ENCODE assay signal across 10 cellular contexts in genomic region chr1:211158866-211159265, GRCh38. TPM values are rescaled to one million over a fixed set of nuclear protein-coding genes. Genes with fewer than 3 reads are reported as not detected.
"Had no signal": no experiment of that assay in that cellular context is flagged by ENCODE, and none has a peak within 500 bp of the region (broad histone marks: within the 10 kb centered on the region; RNA-seq: fewer than 3 reads in every experiment).

No MANE protein-coding gene starts in this region.

- H3K9ac ChIP-seq: KMS-11 had no signal

- H3K4me1 Mint-ChIP-seq: IgD-negative memory B cell had no signal

- ATAC-seq: HepG2, K562 had no signal

- H3K4me3 ChIP-seq: K562 had no signal

- H3K27ac ChIP-seq: HL-60, KMS-11 had no signal

- H3K27ac Mint-ChIP-seq: IgD-negative memory B cell had no signal

- DNase-seq: IMR-90, KBM-7, KG1 had no signal

- FAIRE-seq: HepG2, HTR-8/SVneo, K562 had no signal

- H3K4me2 ChIP-seq: KMS-11 had no signal

- H3K4me3 Mint-ChIP-seq: IgD-negative memory B cell had no signal

RNA-seq across cellular contexts. Expression of gene KCNH1, which starts 24.9 kb away (rescaled TPM):
- total RNA-seq: HepG2, HT-29, K562 had no signal
